In genomic region chr15:80989110-80989517, GRCh38 we compare ENCODE assay signal across 8 cellular contexts. TPM values are rescaled to one million over a fixed set of nuclear protein-coding genes. Genes with fewer than 3 reads are reported as not detected.
DNase-seq lines count a peak whose midpoint lies in the region; ATAC-seq and TF ChIP-seq lines count a peak whose summit lies in the region.

No MANE protein-coding gene starts in this region.

- DNase-seq in activated T-cell treated with anti-CD3 and anti-CD28 coated beads, Interleukin-2, amount 50 U/mL, for 4 hours = no peak
- DNase-seq in activated T-cell treated with anti-CD3 and anti-CD28 coated beads for 4 hours (no peak), MM.1S (no peak), myocyte (ENCODE audit: low read depth) (peak; percentile 55), NCI-H2081 treated with DMSO at 0.1 percent for 48 hours (lab: John Stamatoyannopoulos, UW) (no peak), cerebellar nuclear complex (lab: John Stamatoyannopoulos, UW) (no peak)
- DNase-seq in activated CD4-positive, CD25-positive, alpha-beta regulatory T cell (lab: John Stamatoyannopoulos, UW) = no peak

- peaks cover 55% of the 10 kb centered on the region for H3K79me2 ChIP-seq in MM.1S (ENCODE audit: low read length)

- H3K27ac Mint-ChIP-seq in dendritic cell treated with granulocyte-macrophage colony-stimulating factor and Interleukin-4, amounts not matched to agents 40 ng/mL and 50 ng/mL, for 4 days = peak overlapping the region; percentile 97

- H3K9me3 Mint-ChIP-seq in activated T-cell treated with anti-CD3 and anti-CD28 coated beads, Interleukin-2, amount 50 U/mL, for 4 hours = no peaks in the 10 kb centered on the region
- H3K9me3 Mint-ChIP-seq in dendritic cell treated with granulocyte-macrophage colony-stimulating factor and Interleukin-4, amounts not matched to agents 40 ng/mL and 50 ng/mL, for 4 days = no peaks in the 10 kb centered on the region

- peak overlapping the region; percentile 90 for H3K9ac ChIP-seq in MM.1S (ENCODE audit: low read length)

- TF ChIP-seq CTCF in MM.1S (IDR thresholded peaks at IDR 0.05; ENCODE audit: low read length) = no peak

- H3K9me2 ChIP-seq in MM.1S (replicated peaks; ENCODE audit: insufficient read depth, low read length) = no peaks in the 10 kb centered on the region

- H3K9me3 ChIP-seq in MM.1S (replicated peaks; ENCODE audit: insufficient read depth, low read length) = no peaks in the 10 kb centered on the region

- H3K4me3 Mint-ChIP-seq in activated T-cell treated with anti-CD3 and anti-CD28 coated beads, Interleukin-2, amount 50 U/mL, for 4 hours = peak overlapping the region; percentile 99
- H3K4me3 Mint-ChIP-seq in dendritic cell treated with granulocyte-macrophage colony-stimulating factor and Interleukin-4, amounts not matched to agents 40 ng/mL and 50 ng/mL, for 4 days = peak overlapping the region; percentile 90

- peaks cover 24% of the 10 kb centered on the region for H3K4me1 ChIP-seq in MM.1S (ENCODE audit: low read length)

- peaks cover 60% of the 10 kb centered on the region for H3K4me1 Mint-ChIP-seq in activated T-cell treated with anti-CD3 and anti-CD28 coated beads, Interleukin-2, amount 50 U/mL, for 4 hours (ENCODE audit: low read depth)
- peaks cover 62% of the 10 kb centered on the region for H3K4me1 Mint-ChIP-seq in dendritic cell treated with granulocyte-macrophage colony-stimulating factor and Interleukin-4, amounts not matched to agents 40 ng/mL and 50 ng/mL, for 4 days (ENCODE audit: low read depth)

- H4K20me1 ChIP-seq in MM.1S (ENCODE audit: insufficient read depth, low read length) = no peaks in the 10 kb centered on the region

- ATAC-seq in activated T-cell treated with anti-CD3 and anti-CD28 coated beads, Interleukin-2, amount 50 U/mL, for 4 hours = no peak

- peak overlapping the region; percentile 71 for H2AFZ ChIP-seq in MM.1S (ENCODE audit: low read length)

- H3K4me2 ChIP-seq in MM.1S (ENCODE audit: low read depth, low read length) = peak overlapping the region; percentile 82

- H3K27me3 ChIP-seq in MM.1S (replicated peaks; ENCODE audit: insufficient read depth, low read length) = no peaks in the 10 kb centered on the region

- peaks cover 5% of the 10 kb centered on the region; the same call in 1 of the 2 replicates for H3F3A ChIP-seq in MM.1S (ENCODE audit: insufficient read depth, low read length)

- H3K4me3 ChIP-seq in MM.1S (ENCODE audit: low read length) = peak overlapping the region; percentile 97

- peaks cover 15% of the 10 kb centered on the region for H3K36me3 Mint-ChIP-seq in activated T-cell treated with anti-CD3 and anti-CD28 coated beads, Interleukin-2, amount 50 U/mL, for 4 hours (ENCODE audit: insufficient read depth)
- H3K36me3 Mint-ChIP-seq in dendritic cell treated with granulocyte-macrophage colony-stimulating factor and Interleukin-4, amounts not matched to agents 40 ng/mL and 50 ng/mL, for 4 days (ENCODE audit: low read depth) = peaks cover 32% of the 10 kb centered on the region

- peak overlapping the region; percentile 56; the same call in 1 of the 2 replicates for H3K27ac ChIP-seq in MM.1S (ENCODE audit: low read length)

- no peaks in the 10 kb centered on the region for H3K36me3 ChIP-seq in MM.1S (replicated peaks; ENCODE audit: insufficient read depth, low read length)

- intact Hi-C loops in dendritic cell treated with granulocyte-macrophage colony-stimulating factor and Interleukin-4, amounts not matched to agents 40 ng/mL and 50 ng/mL, for 4 days (cut with micrococcal nuclease) = loop anchor here (1.0 kb wide), 1 partner anchor 34 kb away; no protein-coding TSS in a partner anchor

- H3K27me3 Mint-ChIP-seq in activated T-cell treated with anti-CD3 and anti-CD28 coated beads, Interleukin-2, amount 50 U/mL, for 4 hours (ENCODE audit: low read depth) = no peaks in the 10 kb centered on the region
- H3K27me3 Mint-ChIP-seq in dendritic cell treated with granulocyte-macrophage colony-stimulating factor and Interleukin-4, amounts not matched to agents 40 ng/mL and 50 ng/mL, for 4 days = no peaks in the 10 kb centered on the region

RNA-seq across cellular contexts. Expression of gene MESD, which starts 0.5 kb away (rescaled TPM):
- 10 to 100 TPM; 22.2 to 24.0 (median 23.3) TPM for total RNA-seq in activated T-cell treated with anti-CD3 and anti-CD28 coated beads, Interleukin-2, amount 50 U/mL, for 4 hours
- 17.5 and 26.3 TPM in 2 replicates for total RNA-seq in myocyte
- polyA plus RNA-seq in myocyte (2012) = 32.4 TPM

RNA-seq across cellular contexts. Expression of gene TLNRD1, which starts 11.6 kb away (rescaled TPM):
- 10 to 100 TPM; 42.6 to 46.5 (median 45.0) TPM for total RNA-seq in activated T-cell treated with anti-CD3 and anti-CD28 coated beads, Interleukin-2, amount 50 U/mL, for 4 hours
- 20.9 and 24.7 TPM in 2 replicates for total RNA-seq in myocyte
- polyA plus RNA-seq in myocyte (2012) = 8.7 TPM
